In genomic region chr9:129422843-129423700, GRCh38 we compare ENCODE assay signal across 2 cellular contexts.
A peak's percentile ranks its signal among the peaks of the same experiment; 100 is the strongest.
TF ChIP-seq lines count a peak whose summit lies in the region.

No MANE protein-coding gene starts in this region.

TF ChIP-seq in GM12878, 131 proteins besides CTCF, POLR2A, EP300 and RAD21 (continued from another document):
- TF ChIP-seq PKNOX1 (IDR thresholded peaks at IDR 0.05) (peak; percentile 23; the same call in 1 of the 2 replicates), RFX5 (IDR thresholded peaks at IDR 0.05; ENCODE audit: low read depth, low read length) (no peak), TARDBP (IDR thresholded peaks at IDR 0.05; ENCODE audit: borderline replicate concordance) (no peak)

TF ChIP-seq in HepG2, 621 proteins besides CTCF, POLR2A, EP300 and RAD21 (continued from another document):
- TF ChIP-seq ZNF687 (CRISPR knock-in tag; IDR thresholded peaks at IDR 0.05) (peak; percentile 52), ZNF746 (CRISPR knock-in tag; IDR thresholded peaks at IDR 0.05) (no peak), RARA (CRISPR knock-in tag; IDR thresholded peaks at IDR 0.05) (peak; percentile 61), ZBTB8A (CRISPR knock-in tag; IDR thresholded peaks at IDR 0.05; ENCODE audit: borderline replicate concordance, low read depth) (no peak), SRSF4 (IDR thresholded peaks at IDR 0.05; ENCODE audit: low read depth, low read length, poor library complexity, severe bottlenecking) (no peak), TFAP4 (IDR thresholded peaks at IDR 0.05; ENCODE audit: borderline replicate concordance, low read depth) (peak; percentile 10; the same call in 1 of the 2 replicates), USF2 (IDR thresholded peaks at IDR 0.05; ENCODE audit: low read depth, low read length) (no peak), USF2 (CRISPR knock-in tag; IDR thresholded peaks at IDR 0.05; ENCODE audit: borderline replicate concordance) (no peak), GABPB1 (CRISPR knock-in tag; IDR thresholded peaks at IDR 0.05) (0 out of 2 replicates have a peak, but pooled peaks have one; percentile 13), ZSCAN22 (CRISPR knock-in tag; IDR thresholded peaks at IDR 0.05) (0 out of 2 replicates have a peak, but pooled peaks have one; percentile 44), TAF15 (IDR thresholded peaks at IDR 0.05; ENCODE audit: low read depth, low read length, poor library complexity, severe bottlenecking) (no peak), MAZ (IDR thresholded peaks at IDR 0.05; ENCODE audit: borderline replicate concordance, low read depth, low read length) (no peak), MAZ (CRISPR knock-in tag; IDR thresholded peaks at IDR 0.05; ENCODE audit: low read depth) (no peak), ZNF101 (CRISPR knock-in tag; IDR thresholded peaks at IDR 0.05; ENCODE audit: borderline replicate concordance, low read depth) (no peak), ZNF263 (CRISPR knock-in tag; IDR thresholded peaks at IDR 0.05) (peak; percentile 41; the same call in 1 of the 2 replicates), FOSL2 (CRISPR knock-in tag; IDR thresholded peaks at IDR 0.05) (0 out of 2 replicates have a peak, but pooled peaks have one; percentile 16), ARID2 (CRISPR knock-in tag; IDR thresholded peaks at IDR 0.05; ENCODE audit: borderline replicate concordance) (no peak)
